Comparison of ENCODE assay signal across 9 cellular contexts in genomic region chr11:68266121-68266891, GRCh38. TPM values are rescaled to one million over a fixed set of nuclear protein-coding genes. Genes with fewer than 3 reads are reported as not detected.
DNase-seq lines count a peak whose midpoint lies in the region; ATAC-seq and TF ChIP-seq lines count a peak whose summit lies in the region.
"Had no signal": no experiment of that assay in that cellular context is flagged by ENCODE, and none has a peak within 500 bp of the region (broad histone marks: within the 10 kb centered on the region; RNA-seq: fewer than 3 reads in every experiment).

No MANE protein-coding gene starts in this region.

- peaks cover 0 to 65% of the 10 kb centered on the region in 2 donors for H3K36me3 ChIP-seq in gastroesophageal sphincter

- H3K27ac ChIP-seq in gastroesophageal sphincter, result peak overlapping the region in 3 of 4 donors; percentile 2 to 58 (median 53)
- H3K27ac ChIP-seq: C4-2B had no signal

- H3K27me3 Mint-ChIP-seq in chondrocyte (ENCODE audit: low read depth), result no peaks in the 10 kb centered on the region
- H3K27me3 Mint-ChIP-seq in effector memory CD8-positive, alpha-beta T cell, result no peaks in the 10 kb centered on the region

- no peaks in the 10 kb centered on the region for H3K27me3 ChIP-seq in gastroesophageal sphincter

- H3K4me1 Mint-ChIP-seq in chondrocyte (ENCODE audit: low read depth), result peaks cover 31% of the 10 kb centered on the region
- peaks cover 20 to 33% of the 10 kb centered on the region in 2 donors for H3K4me1 Mint-ChIP-seq in effector memory CD8-positive, alpha-beta T cell (ENCODE audit: low read depth in 2 of 2)

- CTCF ChIA-PET in GM10248 (lab: Yijun Ruan, JAX), result interaction anchor here (0.6 to 4.3 kb wide), 4 partner anchors 9 to 176 kb away, joined by 3 to 42 read pairs (median 16); no protein-coding TSS in a partner anchor

- ATAC-seq in HG03432 (IDR thresholded peaks at IDR 0.05; ENCODE audit: unreplicated experiment) (peak; percentile 67), gastroesophageal sphincter (no peak), HG03378 (IDR thresholded peaks at IDR 0.05; ENCODE audit: unreplicated experiment) (no peak), HG02973 (IDR thresholded peaks at IDR 0.05; ENCODE audit: unreplicated experiment) (no peak)
- ATAC-seq in effector memory CD8-positive, alpha-beta T cell (replicated peaks), result no peak

- H3K36me3 Mint-ChIP-seq in chondrocyte (ENCODE audit: low read depth), result peaks cover 31% of the 10 kb centered on the region
- peaks cover 13% of the 10 kb centered on the region for H3K36me3 Mint-ChIP-seq in effector memory CD8-positive, alpha-beta T cell (ENCODE audit: insufficient read depth)

- 60 to 75% methylated on average over 2 to 7 of the region's 16 CpGs for WGBS in gastroesophageal sphincter (ENCODE audit: low coverage in 1 of 2), 2 donors

- POLR2A ChIA-PET in GM10248 (lab: Yijun Ruan, JAX), result no interaction called here

- H3K4me3 ChIP-seq in gastroesophageal sphincter, result no peak overlapping the region

- TF ChIP-seq CTCF in GM10248 (IDR thresholded peaks at IDR 0.05; ENCODE audit: control extremely low read depth, extremely low read depth, low read depth, missing control alignments) (no peak), GM20000 (IDR thresholded peaks at IDR 0.05; ENCODE audit: extremely low read depth, missing control alignments) (no peak), gastroesophageal sphincter (IDR thresholded peaks at IDR 0.05) (no peak), chondrocyte (IDR thresholded peaks at IDR 0.05) (no peak)

- no peak overlapping the region for H3K27ac Mint-ChIP-seq in chondrocyte (ENCODE audit: unreplicated experiment)
- H3K27ac Mint-ChIP-seq in effector memory CD8-positive, alpha-beta T cell, result no peak overlapping the region

- DNase-seq in GM10248 (ENCODE audit: extremely low spot score), result peak; percentile 81
- peak; percentile 83 for DNase-seq in GM20000 (ENCODE audit: low spot score)
- DNase-seq in chondrocyte (ENCODE audit: low spot score), result no peak
- DNase-seq in effector memory CD8-positive, alpha-beta T cell, result no peak

- H3K4me1 ChIP-seq in gastroesophageal sphincter, result peaks cover 0 to 42% (median 17%) of the 10 kb centered on the region in 3 donors

- no peak overlapping the region for H3K4me3 Mint-ChIP-seq in chondrocyte (ENCODE audit: unreplicated experiment)
- H3K4me3 Mint-ChIP-seq in effector memory CD8-positive, alpha-beta T cell, result no peak overlapping the region

- no peak for TF ChIP-seq EP300 in gastroesophageal sphincter (IDR thresholded peaks at IDR 0.05)

- H3K9me3 Mint-ChIP-seq in chondrocyte (ENCODE audit: low read depth), result no peaks in the 10 kb centered on the region
- no peaks in the 10 kb centered on the region for H3K9me3 Mint-ChIP-seq in effector memory CD8-positive, alpha-beta T cell

- H3K9me3 ChIP-seq in gastroesophageal sphincter, result no peaks in the 10 kb centered on the region

- no peak for TF ChIP-seq POLR2A in gastroesophageal sphincter (IDR thresholded peaks at IDR 0.05)

RNA-seq across cellular contexts. Expression of gene C11orf24, which starts 5.5 kb away (rescaled TPM):
- total RNA-seq in gastroesophageal sphincter, result 10 to 100 TPM; 15.1 to 48.7 (median 26.0) TPM
- 104 to 110 TPM (median 107 TPM) in 3 replicates for total RNA-seq in chondrocyte

RNA-seq across cellular contexts. Expression of gene LRP5, which starts 46.1 kb away (rescaled TPM):
- 10 to 100 TPM; 32.6 to 68.9 (median 42.5) TPM for total RNA-seq in gastroesophageal sphincter
- 38.7 to 61.0 TPM (median 47.2 TPM) in 3 replicates for total RNA-seq in chondrocyte

RNA-seq across cellular contexts. Expression of gene KMT5B, which starts 53.2 kb away (rescaled TPM):
- total RNA-seq in gastroesophageal sphincter (10 to 100 TPM; 35.1 to 75.6 (median 39.8) TPM), chondrocyte (40.8 to 44.4 TPM (median 41.2 TPM) in 3 replicates)

Comparison
In these comparisons a context has a peak if more than half of its experiments do, and no peak if none do; other contexts are left out.
1. DNase-seq: peak in GM10248 (single experiment) and GM20000 (single experiment); none in chondrocyte (single experiment) and effector memory CD8-positive, alpha-beta T cell (0 of 3).